ENCODE assay signal across 1 cellular context in the genomic region with DNA sequence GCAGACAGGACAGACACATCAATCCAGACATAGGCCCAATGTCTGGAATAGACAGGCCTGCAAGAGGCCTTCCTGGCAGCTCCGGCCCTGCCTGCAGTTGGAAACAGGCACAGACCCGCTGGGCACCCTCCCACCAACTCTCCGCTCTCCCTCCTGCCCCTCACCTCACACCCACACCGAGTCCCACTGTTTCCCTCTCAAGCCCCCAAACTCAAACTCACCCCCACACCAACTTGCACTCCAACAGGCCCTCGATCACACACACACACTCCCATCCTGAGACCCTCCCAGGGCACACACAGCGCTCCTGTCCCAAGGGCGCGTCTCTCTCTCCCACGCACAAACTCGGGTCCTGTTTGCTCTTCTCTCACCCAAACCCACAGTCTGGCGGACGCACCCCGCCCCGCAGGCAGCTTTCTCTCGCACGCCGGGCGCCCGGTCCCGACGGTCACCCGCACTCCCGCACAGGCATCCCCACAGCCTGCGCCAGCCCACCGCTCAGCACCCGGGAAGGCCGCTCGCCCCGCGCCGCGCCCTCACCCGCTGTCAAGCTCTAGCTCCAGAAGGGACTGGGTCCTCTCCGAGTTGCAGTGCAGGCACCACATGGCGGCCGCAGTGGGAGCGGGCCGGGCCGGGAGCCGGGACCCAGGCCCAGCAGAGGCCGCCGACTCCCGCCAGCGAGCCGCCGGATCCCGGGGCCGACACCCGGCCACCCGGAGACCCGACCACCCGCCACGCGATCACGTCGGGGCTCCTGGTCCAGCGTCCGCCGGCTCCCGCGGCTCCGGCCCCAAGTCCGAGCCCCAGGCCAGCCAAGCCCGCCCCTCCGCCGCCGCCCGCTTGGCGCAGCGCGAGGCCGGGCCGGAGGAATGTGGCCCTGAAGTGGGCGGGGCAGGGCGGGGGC.
TF ChIP-seq lines count a peak whose summit lies in the region.

No MANE protein-coding gene starts in this region.

TF ChIP-seq in HepG2, 621 proteins besides CTCF, POLR2A, EP300 and RAD21 (continued from another document and continues in another):
- TF ChIP-seq, protein P1, sequence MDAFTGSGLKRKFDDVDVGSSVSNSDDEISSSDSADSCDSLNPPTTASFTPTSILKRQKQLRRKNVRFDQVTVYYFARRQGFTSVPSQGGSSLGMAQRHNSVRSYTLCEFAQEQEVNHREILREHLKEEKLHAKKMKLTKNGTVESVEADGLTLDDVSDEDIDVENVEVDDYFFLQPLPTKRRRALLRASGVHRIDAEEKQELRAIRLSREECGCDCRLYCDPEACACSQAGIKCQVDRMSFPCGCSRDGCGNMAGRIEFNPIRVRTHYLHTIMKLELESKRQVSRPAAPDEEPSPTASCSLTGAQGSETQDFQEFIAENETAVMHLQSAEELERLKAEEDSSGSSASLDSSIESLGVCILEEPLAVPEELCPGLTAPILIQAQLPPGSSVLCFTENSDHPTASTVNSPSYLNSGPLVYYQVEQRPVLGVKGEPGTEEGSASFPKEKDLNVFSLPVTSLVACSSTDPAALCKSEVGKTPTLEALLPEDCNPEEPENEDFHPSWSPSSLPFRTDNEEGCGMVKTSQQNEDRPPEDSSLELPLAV (CRISPR knock-in tag; conservative IDR thresholded peaks at IDR 0.05; ENCODE audit: low read depth): no peak
- TF ChIP-seq, protein P2, sequence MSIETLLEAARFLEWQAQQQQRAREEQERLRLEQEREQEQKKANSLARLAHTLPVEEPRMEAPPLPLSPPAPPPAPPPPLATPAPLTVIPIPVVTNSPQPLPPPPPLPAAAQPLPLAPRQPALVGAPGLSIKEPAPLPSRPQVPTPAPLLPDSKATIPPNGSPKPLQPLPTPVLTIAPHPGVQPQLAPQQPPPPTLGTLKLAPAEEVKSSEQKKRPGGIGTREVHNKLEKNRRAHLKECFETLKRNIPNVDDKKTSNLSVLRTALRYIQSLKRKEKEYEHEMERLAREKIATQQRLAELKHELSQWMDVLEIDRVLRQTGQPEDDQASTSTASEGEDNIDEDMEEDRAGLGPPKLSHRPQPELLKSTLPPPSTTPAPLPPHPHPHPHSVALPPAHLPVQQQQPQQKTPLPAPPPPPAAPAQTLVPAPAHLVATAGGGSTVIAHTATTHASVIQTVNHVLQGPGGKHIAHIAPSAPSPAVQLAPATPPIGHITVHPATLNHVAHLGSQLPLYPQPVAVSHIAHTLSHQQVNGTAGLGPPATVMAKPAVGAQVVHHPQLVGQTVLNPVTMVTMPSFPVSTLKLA (IDR thresholded peaks at IDR 0.05): no peak
- TF ChIP-seq, protein P3, sequence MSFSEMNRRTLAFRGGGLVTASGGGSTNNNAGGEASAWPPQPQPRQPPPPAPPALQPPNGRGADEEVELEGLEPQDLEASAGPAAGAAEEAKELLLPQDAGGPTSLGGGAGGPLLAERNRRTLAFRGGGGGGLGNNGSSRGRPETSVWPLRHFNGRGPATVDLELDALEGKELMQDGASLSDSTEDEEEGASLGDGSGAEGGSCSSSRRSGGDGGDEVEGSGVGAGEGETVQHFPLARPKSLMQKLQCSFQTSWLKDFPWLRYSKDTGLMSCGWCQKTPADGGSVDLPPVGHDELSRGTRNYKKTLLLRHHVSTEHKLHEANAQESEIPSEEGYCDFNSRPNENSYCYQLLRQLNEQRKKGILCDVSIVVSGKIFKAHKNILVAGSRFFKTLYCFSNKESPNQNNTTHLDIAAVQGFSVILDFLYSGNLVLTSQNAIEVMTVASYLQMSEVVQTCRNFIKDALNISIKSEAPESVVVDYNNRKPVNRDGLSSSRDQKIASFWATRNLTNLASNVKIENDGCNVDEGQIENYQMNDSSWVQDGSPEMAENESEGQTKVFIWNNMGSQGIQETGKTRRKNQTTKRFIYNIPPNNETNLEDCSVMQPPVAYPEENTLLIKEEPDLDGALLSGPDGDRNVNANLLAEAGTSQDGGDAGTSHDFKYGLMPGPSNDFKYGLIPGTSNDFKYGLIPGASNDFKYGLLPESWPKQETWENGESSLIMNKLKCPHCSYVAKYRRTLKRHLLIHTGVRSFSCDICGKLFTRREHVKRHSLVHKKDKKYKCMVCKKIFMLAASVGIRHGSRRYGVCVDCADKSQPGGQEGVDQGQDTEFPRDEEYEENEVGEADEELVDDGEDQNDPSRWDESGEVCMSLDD (CRISPR knock-in tag; IDR thresholded peaks at IDR 0.05; ENCODE audit: borderline replicate concordance): 0 out of 2 replicates have a peak, but pooled peaks have one; percentile 69
- TF ChIP-seq JUNB (CRISPR knock-in tag; IDR thresholded peaks at IDR 0.05; ENCODE audit: borderline replicate concordance) (no peak), ATF7-NPFF (CRISPR knock-in tag; IDR thresholded peaks at IDR 0.05; ENCODE audit: low read depth) (no peak), JARID2 (CRISPR knock-in tag; IDR thresholded peaks at IDR 0.05; ENCODE audit: insufficient replicate concordance) (no peak), ZNF672 (CRISPR knock-in tag; IDR thresholded peaks at IDR 0.05) (no peak), DNMT1 (CRISPR knock-in tag; IDR thresholded peaks at IDR 0.05) (no peak), MTF2 (CRISPR knock-in tag; IDR thresholded peaks at IDR 0.05; ENCODE audit: borderline replicate concordance) (no peak), TOPORS (CRISPR knock-in tag; IDR thresholded peaks at IDR 0.05) (no peak), TCF7L2 (IDR thresholded peaks at IDR 0.05; ENCODE audit: low read depth, low read length) (no peak), SMC3 (IDR thresholded peaks at IDR 0.05; ENCODE audit: low read length) (no peak), ESRRA (CRISPR knock-in tag; IDR thresholded peaks at IDR 0.05; ENCODE audit: low read depth) (no peak), HDAC2 (CRISPR knock-in tag; IDR thresholded peaks at IDR 0.05) (no peak), SAP130 (CRISPR knock-in tag; IDR thresholded peaks at IDR 0.05; ENCODE audit: low read depth) (peak; percentile 52), KMT2B (CRISPR knock-in tag; IDR thresholded peaks at IDR 0.05) (no peak), CHD2 (IDR thresholded peaks at IDR 0.05; ENCODE audit: low read depth, low read length) (no peak)
- TF ChIP-seq, protein P4, sequence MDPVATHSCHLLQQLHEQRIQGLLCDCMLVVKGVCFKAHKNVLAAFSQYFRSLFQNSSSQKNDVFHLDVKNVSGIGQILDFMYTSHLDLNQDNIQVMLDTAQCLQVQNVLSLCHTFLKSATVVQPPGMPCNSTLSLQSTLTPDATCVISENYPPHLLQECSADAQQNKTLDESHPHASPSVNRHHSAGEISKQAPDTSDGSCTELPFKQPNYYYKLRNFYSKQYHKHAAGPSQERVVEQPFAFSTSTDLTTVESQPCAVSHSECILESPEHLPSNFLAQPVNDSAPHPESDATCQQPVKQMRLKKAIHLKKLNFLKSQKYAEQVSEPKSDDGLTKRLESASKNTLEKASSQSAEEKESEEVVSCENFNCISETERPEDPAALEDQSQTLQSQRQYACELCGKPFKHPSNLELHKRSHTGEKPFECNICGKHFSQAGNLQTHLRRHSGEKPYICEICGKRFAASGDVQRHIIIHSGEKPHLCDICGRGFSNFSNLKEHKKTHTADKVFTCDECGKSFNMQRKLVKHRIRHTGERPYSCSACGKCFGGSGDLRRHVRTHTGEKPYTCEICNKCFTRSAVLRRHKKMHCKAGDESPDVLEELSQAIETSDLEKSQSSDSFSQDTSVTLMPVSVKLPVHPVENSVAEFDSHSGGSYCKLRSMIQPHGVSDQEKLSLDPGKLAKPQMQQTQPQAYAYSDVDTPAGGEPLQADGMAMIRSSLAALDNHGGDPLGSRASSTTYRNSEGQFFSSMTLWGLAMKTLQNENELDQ (CRISPR knock-in tag; IDR thresholded peaks at IDR 0.05; ENCODE audit: borderline replicate concordance): no peak
- TF ChIP-seq, protein P5, sequence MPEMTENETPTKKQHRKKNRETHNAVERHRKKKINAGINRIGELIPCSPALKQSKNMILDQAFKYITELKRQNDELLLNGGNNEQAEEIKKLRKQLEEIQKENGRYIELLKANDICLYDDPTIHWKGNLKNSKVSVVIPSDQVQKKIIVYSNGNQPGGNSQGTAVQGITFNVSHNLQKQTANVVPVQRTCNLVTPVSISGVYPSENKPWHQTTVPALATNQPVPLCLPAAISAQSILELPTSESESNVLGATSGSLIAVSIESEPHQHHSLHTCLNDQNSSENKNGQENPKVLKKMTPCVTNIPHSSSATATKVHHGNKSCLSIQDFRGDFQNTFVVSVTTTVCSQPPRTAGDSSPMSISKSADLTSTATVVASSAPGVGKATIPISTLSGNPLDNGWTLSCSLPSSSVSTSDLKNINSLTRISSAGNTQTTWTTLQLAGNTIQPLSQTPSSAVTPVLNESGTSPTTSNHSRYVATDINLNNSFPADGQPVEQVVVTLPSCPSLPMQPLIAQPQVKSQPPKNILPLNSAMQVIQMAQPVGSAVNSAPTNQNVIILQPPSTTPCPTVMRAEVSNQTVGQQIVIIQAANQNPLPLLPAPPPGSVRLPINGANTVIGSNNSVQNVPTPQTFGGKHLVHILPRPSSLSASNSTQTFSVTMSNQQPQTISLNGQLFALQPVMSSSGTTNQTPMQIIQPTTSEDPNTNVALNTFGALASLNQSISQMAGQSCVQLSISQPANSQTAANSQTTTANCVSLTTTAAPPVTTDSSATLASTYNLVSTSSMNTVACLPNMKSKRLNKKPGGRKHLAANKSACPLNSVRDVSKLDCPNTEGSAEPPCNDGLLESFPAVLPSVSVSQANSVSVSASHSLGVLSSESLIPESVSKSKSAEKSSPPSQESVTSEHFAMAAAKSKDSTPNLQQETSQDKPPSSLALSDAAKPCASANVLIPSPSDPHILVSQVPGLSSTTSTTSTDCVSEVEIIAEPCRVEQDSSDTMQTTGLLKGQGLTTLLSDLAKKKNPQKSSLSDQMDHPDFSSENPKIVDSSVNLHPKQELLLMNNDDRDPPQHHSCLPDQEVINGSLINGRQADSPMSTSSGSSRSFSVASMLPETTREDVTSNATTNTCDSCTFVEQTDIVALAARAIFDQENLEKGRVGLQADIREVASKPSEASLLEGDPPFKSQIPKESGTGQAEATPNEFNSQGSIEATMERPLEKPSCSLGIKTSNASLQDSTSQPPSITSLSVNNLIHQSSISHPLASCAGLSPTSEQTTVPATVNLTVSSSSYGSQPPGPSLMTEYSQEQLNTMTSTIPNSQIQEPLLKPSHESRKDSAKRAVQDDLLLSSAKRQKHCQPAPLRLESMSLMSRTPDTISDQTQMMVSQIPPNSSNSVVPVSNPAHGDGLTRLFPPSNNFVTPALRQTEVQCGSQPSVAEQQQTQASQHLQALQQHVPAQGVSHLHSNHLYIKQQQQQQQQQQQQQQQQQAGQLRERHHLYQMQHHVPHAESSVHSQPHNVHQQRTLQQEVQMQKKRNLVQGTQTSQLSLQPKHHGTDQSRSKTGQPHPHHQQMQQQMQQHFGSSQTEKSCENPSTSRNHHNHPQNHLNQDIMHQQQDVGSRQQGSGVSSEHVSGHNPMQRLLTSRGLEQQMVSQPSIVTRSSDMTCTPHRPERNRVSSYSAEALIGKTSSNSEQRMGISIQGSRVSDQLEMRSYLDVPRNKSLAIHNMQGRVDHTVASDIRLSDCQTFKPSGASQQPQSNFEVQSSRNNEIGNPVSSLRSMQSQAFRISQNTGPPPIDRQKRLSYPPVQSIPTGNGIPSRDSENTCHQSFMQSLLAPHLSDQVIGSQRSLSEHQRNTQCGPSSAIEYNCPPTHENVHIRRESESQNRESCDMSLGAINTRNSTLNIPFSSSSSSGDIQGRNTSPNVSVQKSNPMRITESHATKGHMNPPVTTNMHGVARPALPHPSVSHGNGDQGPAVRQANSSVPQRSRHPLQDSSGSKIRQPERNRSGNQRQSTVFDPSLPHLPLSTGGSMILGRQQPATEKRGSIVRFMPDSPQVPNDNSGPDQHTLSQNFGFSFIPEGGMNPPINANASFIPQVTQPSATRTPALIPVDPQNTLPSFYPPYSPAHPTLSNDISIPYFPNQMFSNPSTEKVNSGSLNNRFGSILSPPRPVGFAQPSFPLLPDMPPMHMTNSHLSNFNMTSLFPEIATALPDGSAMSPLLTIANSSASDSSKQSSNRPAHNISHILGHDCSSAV (CRISPR knock-in tag; IDR thresholded peaks at IDR 0.05; ENCODE audit: borderline replicate concordance): no peak
- TF ChIP-seq, protein P6, sequence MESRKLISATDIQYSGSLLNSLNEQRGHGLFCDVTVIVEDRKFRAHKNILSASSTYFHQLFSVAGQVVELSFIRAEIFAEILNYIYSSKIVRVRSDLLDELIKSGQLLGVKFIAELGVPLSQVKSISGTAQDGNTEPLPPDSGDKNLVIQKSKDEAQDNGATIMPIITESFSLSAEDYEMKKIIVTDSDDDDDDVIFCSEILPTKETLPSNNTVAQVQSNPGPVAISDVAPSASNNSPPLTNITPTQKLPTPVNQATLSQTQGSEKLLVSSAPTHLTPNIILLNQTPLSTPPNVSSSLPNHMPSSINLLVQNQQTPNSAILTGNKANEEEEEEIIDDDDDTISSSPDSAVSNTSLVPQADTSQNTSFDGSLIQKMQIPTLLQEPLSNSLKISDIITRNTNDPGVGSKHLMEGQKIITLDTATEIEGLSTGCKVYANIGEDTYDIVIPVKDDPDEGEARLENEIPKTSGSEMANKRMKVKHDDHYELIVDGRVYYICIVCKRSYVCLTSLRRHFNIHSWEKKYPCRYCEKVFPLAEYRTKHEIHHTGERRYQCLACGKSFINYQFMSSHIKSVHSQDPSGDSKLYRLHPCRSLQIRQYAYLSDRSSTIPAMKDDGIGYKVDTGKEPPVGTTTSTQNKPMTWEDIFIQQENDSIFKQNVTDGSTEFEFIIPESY (CRISPR knock-in tag; IDR thresholded peaks at IDR 0.05): no peak
- TF ChIP-seq, protein P7, sequence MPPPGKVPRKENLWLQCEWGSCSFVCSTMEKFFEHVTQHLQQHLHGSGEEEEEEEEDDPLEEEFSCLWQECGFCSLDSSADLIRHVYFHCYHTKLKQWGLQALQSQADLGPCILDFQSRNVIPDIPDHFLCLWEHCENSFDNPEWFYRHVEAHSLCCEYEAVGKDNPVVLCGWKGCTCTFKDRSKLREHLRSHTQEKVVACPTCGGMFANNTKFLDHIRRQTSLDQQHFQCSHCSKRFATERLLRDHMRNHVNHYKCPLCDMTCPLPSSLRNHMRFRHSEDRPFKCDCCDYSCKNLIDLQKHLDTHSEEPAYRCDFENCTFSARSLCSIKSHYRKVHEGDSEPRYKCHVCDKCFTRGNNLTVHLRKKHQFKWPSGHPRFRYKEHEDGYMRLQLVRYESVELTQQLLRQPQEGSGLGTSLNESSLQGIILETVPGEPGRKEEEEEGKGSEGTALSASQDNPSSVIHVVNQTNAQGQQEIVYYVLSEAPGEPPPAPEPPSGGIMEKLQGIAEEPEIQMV (CRISPR knock-in tag; IDR thresholded peaks at IDR 0.05; ENCODE audit: low read depth): no peak
- TF ChIP-seq, protein P8, sequence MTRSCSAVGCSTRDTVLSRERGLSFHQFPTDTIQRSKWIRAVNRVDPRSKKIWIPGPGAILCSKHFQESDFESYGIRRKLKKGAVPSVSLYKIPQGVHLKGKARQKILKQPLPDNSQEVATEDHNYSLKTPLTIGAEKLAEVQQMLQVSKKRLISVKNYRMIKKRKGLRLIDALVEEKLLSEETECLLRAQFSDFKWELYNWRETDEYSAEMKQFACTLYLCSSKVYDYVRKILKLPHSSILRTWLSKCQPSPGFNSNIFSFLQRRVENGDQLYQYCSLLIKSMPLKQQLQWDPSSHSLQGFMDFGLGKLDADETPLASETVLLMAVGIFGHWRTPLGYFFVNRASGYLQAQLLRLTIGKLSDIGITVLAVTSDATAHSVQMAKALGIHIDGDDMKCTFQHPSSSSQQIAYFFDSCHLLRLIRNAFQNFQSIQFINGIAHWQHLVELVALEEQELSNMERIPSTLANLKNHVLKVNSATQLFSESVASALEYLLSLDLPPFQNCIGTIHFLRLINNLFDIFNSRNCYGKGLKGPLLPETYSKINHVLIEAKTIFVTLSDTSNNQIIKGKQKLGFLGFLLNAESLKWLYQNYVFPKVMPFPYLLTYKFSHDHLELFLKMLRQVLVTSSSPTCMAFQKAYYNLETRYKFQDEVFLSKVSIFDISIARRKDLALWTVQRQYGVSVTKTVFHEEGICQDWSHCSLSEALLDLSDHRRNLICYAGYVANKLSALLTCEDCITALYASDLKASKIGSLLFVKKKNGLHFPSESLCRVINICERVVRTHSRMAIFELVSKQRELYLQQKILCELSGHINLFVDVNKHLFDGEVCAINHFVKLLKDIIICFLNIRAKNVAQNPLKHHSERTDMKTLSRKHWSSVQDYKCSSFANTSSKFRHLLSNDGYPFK (CRISPR knock-in tag; IDR thresholded peaks at IDR 0.05; ENCODE audit: borderline replicate concordance): no peak
